In genomic region chr18:42736074-42736473, GRCh38 we compare ENCODE assay signal across 25 cellular contexts.
DNase-seq lines count a peak whose midpoint lies in the region; ATAC-seq and TF ChIP-seq lines count a peak whose summit lies in the region.
"Had no signal": no experiment of that assay in that cellular context is flagged by ENCODE, and none has a peak within 500 bp of the region (broad histone marks: within the 10 kb centered on the region; RNA-seq: fewer than 3 reads in every experiment).

No MANE protein-coding gene starts in this region.

- no peak overlapping the region for H3K27ac Mint-ChIP-seq in activated naive CD4-positive, alpha-beta T cell treated with anti-CD3 and anti-CD28 coated beads, Interleukin-2, amount 10 ng/mL, durations not matched to agents 7 days and 5 days
- H3K27ac Mint-ChIP-seq: CD4-positive, alpha-beta T cell; T-helper 1 cell treated with Interleukin-12 subunit alpha and Interleukin-12 subunit beta and Interleukin-4 antibody, amounts not matched to agents 30 μg/mL and 1 μg/mL, for 36 hours had no signal

- CTCF ChIA-PET in activated naive CD4-positive, alpha-beta T cell treated with anti-CD3 and anti-CD28 coated beads, Interleukin-2, amount 10 ng/mL, durations not matched to agents 7 days and 5 days (lab: Charles Lee): no interaction called here

- no peak overlapping the region for H4K8ac ChIP-seq in mesendoderm (ENCODE audit: low read depth, low read length)

- H3K27me3 Mint-ChIP-seq in activated naive CD4-positive, alpha-beta T cell treated with anti-CD3 and anti-CD28 coated beads, Interleukin-2, amount 10 ng/mL, durations not matched to agents 7 days and 5 days: no peaks in the 10 kb centered on the region
- H3K27me3 Mint-ChIP-seq: CD4-positive, alpha-beta T cell had no signal

- H3K36me3 ChIP-seq in HAP-1 (replicated peaks) (no peaks in the 10 kb centered on the region), mesendoderm (ENCODE audit: control insufficient read depth, insufficient read depth, low read length) (no peaks in the 10 kb centered on the region), ovary (no peaks in the 10 kb centered on the region)
- H3K36me3 ChIP-seq: BLaER1 treated with 17β-estradiol and CSF1 and Interleukin-3, amounts not matched to agents 10 nM and 100 nM had no signal

- H3K18ac ChIP-seq in mesendoderm (ENCODE audit: low read length): peak overlapping the region; percentile 92

- no peaks in the 10 kb centered on the region for H3K79me2 ChIP-seq in mesendoderm (ENCODE audit: control insufficient read depth, insufficient read depth, low read length)

- H2BK120ac ChIP-seq in mesendoderm (ENCODE audit: low read depth, low read length): peak overlapping the region; percentile 74

- H3K4me2 ChIP-seq in mesendoderm (ENCODE audit: low read length): no peak overlapping the region
- H3K4me2 ChIP-seq: BLaER1 treated with 17β-estradiol and CSF1 and Interleukin-3, amounts not matched to agents 10 nM and 100 nM had no signal

- H3K4me1 Mint-ChIP-seq in activated naive CD4-positive, alpha-beta T cell treated with anti-CD3 and anti-CD28 coated beads, Interleukin-2, amount 10 ng/mL, durations not matched to agents 7 days and 5 days: no peaks in the 10 kb centered on the region

- TF ChIP-seq EP300 in ovary (IDR thresholded peaks at IDR 0.05): no peak

- no peak overlapping the region for H3K4me3 Mint-ChIP-seq in activated naive CD4-positive, alpha-beta T cell treated with anti-CD3 and anti-CD28 coated beads, Interleukin-2, amount 10 ng/mL, durations not matched to agents 7 days and 5 days
- H3K4me3 Mint-ChIP-seq: CD4-positive, alpha-beta T cell; T-helper 1 cell treated with Interleukin-12 subunit alpha and Interleukin-12 subunit beta and Interleukin-4 antibody, amounts not matched to agents 30 μg/mL and 1 μg/mL, for 36 hours had no signal

- no peak for ATAC-seq in left ventricle myocardium superior
- ATAC-seq: GM12878 had no signal

- H2AK5ac ChIP-seq in mesendoderm (ENCODE audit: low read length): no peak overlapping the region

- H3K4me3 ChIP-seq in HAP-1 (no peak overlapping the region), mesendoderm (ENCODE audit: low read length) (no peak overlapping the region), ovary (no peak overlapping the region)
- H3K4me3 ChIP-seq: BLaER1 treated with 17β-estradiol and CSF1 and Interleukin-3, amounts not matched to agents 10 nM and 100 nM; GM12878 had no signal

- WGBS in mesendoderm (ENCODE audit: extremely low coverage, insufficient coverage, low lambda C conversion rate): no CpG with 5 or more reads among the region's 1 CpG
- 68 to 76% (median 69%) methylated on average over 1 of the region's 1 CpG for WGBS in ovary, 3 donors

- H3K27ac ChIP-seq in mesendoderm (ENCODE audit: low read depth, low read length): peak overlapping the region; percentile 57
- no peak overlapping the region for H3K27ac ChIP-seq in ovary
- H3K27ac ChIP-seq: BLaER1 treated with 17β-estradiol and CSF1 and Interleukin-3, amounts not matched to agents 10 nM and 100 nM; HL-60 had no signal

- H3K27me3 ChIP-seq in HAP-1 (ENCODE audit: low read depth): no peaks in the 10 kb centered on the region
- H3K27me3 ChIP-seq in mesendoderm (ENCODE audit: insufficient read depth, low read length, poor library complexity): no peaks in the 10 kb centered on the region
- no peaks in the 10 kb centered on the region for H3K27me3 ChIP-seq in ovary
- H3K27me3 ChIP-seq: BLaER1 treated with 17β-estradiol and CSF1 and Interleukin-3, amounts not matched to agents 10 nM and 100 nM had no signal

- H3K9me3 Mint-ChIP-seq in activated naive CD4-positive, alpha-beta T cell treated with anti-CD3 and anti-CD28 coated beads, Interleukin-2, amount 10 ng/mL, durations not matched to agents 7 days and 5 days: peaks cover 4% of the 10 kb centered on the region
- H3K9me3 Mint-ChIP-seq: T-helper 1 cell treated with Interleukin-12 subunit alpha and Interleukin-12 subunit beta and Interleukin-4 antibody, amounts not matched to agents 30 μg/mL and 1 μg/mL, for 36 hours had no signal

- TF ChIP-seq CTCF in ovary (IDR thresholded peaks at IDR 0.05): no peak

- intact Hi-C loops in ovary (cut with DNase I): no loop called here
- intact Hi-C loops in left ventricle myocardium superior (cut with micrococcal nuclease): no loop called here

- peak overlapping the region; percentile 86 for H3K4ac ChIP-seq in mesendoderm (ENCODE audit: low read depth, low read length)

- DNase-seq in A172 (ENCODE audit: low spot score) (peak; percentile 47), HAP-1 (ENCODE audit: low spot score in 2 of 2) (peak; percentile 38 to 46), NCI-H446 treated with DMSO at 0.1 percent for 48 hours (lab: John Stamatoyannopoulos, UW) (peak; percentile 45), mesendoderm (peak; percentile 21), NCI-H2029 treated with DMSO at 0.1 percent for 48 hours (lab: John Stamatoyannopoulos, UW) (no peak), ovary (no peak), left ventricle myocardium superior (no peak)
- no peak for DNase-seq in activated naive CD4-positive, alpha-beta T cell treated with anti-CD3 and anti-CD28 coated beads, Interleukin-2, amount 10 ng/mL, durations not matched to agents 7 days and 5 days
- DNase-seq: CD4-positive, alpha-beta T cell; COR-L47; DMS79; EL; GDM1; NCI-H1105 treated with DMSO at 0.1 percent for 48 hours; NCI-H146; NCI-H1930; NCI-H510A; NCI-H69; Right ventricle myocardium superior; RPMI8226; SW 1271 had no signal

- no peak overlapping the region for H3K9ac ChIP-seq in mesendoderm (ENCODE audit: low read length)
- H3K9ac ChIP-seq: BLaER1 treated with 17β-estradiol and CSF1 and Interleukin-3, amounts not matched to agents 10 nM and 100 nM had no signal

- no peak overlapping the region for H4K5ac ChIP-seq in mesendoderm (ENCODE audit: low read length)

- H3K79me1 ChIP-seq in mesendoderm (ENCODE audit: low read length): peaks cover 2% of the 10 kb centered on the region

- H3K23ac ChIP-seq in mesendoderm (ENCODE audit: low read length): no peak overlapping the region

- TF ChIP-seq POLR2A in ovary (IDR thresholded peaks at IDR 0.05): no peak

- peak overlapping the region; percentile 67 for H3K56ac ChIP-seq in mesendoderm (ENCODE audit: low read length)

- in situ Hi-C loops in HAP-1 (cut with MboI; ENCODE audit: low sequenced_read_pairs): no loop called here

- H3K9me3 ChIP-seq in HAP-1: no peaks in the 10 kb centered on the region
- H3K9me3 ChIP-seq in ovary: no peaks in the 10 kb centered on the region
- H3K9me3 ChIP-seq: BLaER1 treated with 17β-estradiol and CSF1 and Interleukin-3, amounts not matched to agents 10 nM and 100 nM had no signal

- peak overlapping the region; percentile 90 for H2BK5ac ChIP-seq in mesendoderm (ENCODE audit: low read length)

- no peaks in the 10 kb centered on the region for H3K36me3 Mint-ChIP-seq in activated naive CD4-positive, alpha-beta T cell treated with anti-CD3 and anti-CD28 coated beads, Interleukin-2, amount 10 ng/mL, durations not matched to agents 7 days and 5 days

- peak overlapping the region; percentile 79 for H2BK15ac ChIP-seq in mesendoderm (replicated peaks; ENCODE audit: low read depth)

- H3K4me1 ChIP-seq in HAP-1: peaks cover 19% of the 10 kb centered on the region
- H3K4me1 ChIP-seq in mesendoderm (ENCODE audit: control insufficient read depth, low read depth, low read length): peaks cover 6% of the 10 kb centered on the region
- H3K4me1 ChIP-seq in ovary (ENCODE audit: insufficient read depth): no peaks in the 10 kb centered on the region
- H3K4me1 ChIP-seq: BLaER1 treated with 17β-estradiol and CSF1 and Interleukin-3, amounts not matched to agents 10 nM and 100 nM had no signal

Comparison
In these comparisons a context has a peak if more than half of its experiments do, and no peak if none do; other contexts are left out.
1. DNase-seq: peak in A172 (single experiment), HAP-1 (2 of 2), NCI-H446 treated with DMSO at 0.1 percent for 48 hours (single experiment) and mesendoderm (single experiment); none in NCI-H2029 treated with DMSO at 0.1 percent for 48 hours (single experiment), ovary (0 of 5), activated naive CD4-positive, alpha-beta T cell treated with anti-CD3 and anti-CD28 coated beads, Interleukin-2, amount 10 ng/mL, durations not matched to agents 7 days and 5 days (single experiment) and left ventricle myocardium superior (single experiment).